Comparison of ENCODE assay signal across 2 cellular contexts in the genomic region with DNA sequence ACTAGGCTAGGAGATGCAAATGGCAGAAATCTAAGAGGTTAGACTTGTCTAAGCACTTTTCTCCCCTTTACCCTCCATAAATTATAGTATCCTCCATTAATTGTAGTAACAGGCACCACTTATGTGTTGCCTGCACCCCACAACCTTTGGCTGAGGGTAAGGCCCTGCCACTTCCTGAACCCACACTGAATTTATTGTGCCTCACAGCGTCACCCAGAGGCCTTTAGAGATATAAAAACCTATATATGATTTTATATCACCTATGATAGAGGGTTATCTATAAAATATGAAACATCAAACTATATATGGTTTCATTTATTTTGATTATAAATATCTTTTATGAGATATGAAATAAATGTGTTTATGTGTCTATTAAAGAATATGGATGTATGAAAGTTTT.
TF ChIP-seq lines count a peak whose summit lies in the region.

No MANE protein-coding gene starts in this region.

TF ChIP-seq in GM12878, 131 proteins besides CTCF, POLR2A, EP300 and RAD21:
- TF ChIP-seq MTA2 (IDR thresholded peaks at IDR 0.05; ENCODE audit: low read depth) (no peak), RAD51 (IDR thresholded peaks at IDR 0.05) (no peak), EZH2 (IDR thresholded peaks at IDR 0.05; ENCODE audit: borderline replicate concordance, control insufficient read depth, low read depth, low read length) (no peak), TCF3 (IDR thresholded peaks at IDR 0.05; ENCODE audit: borderline replicate concordance, insufficient read depth, low read depth, low read length) (no peak), POU2F2 (IDR thresholded peaks at IDR 0.05; ENCODE audit: borderline replicate concordance, low read depth, low read length) (no peak), LARP7 (IDR thresholded peaks at IDR 0.05) (no peak), PAX5 (IDR thresholded peaks at IDR 0.05; ENCODE audit: borderline replicate concordance, low read depth, low read length) (no peak), SIN3A (IDR thresholded peaks at IDR 0.05; ENCODE audit: low read depth, low read length) (no peak), JUND (IDR thresholded peaks at IDR 0.05; ENCODE audit: low read depth, low read length) (no peak), CBFB (IDR thresholded peaks at IDR 0.05; ENCODE audit: low read depth) (no peak)
- TF ChIP-seq, protein P1, sequence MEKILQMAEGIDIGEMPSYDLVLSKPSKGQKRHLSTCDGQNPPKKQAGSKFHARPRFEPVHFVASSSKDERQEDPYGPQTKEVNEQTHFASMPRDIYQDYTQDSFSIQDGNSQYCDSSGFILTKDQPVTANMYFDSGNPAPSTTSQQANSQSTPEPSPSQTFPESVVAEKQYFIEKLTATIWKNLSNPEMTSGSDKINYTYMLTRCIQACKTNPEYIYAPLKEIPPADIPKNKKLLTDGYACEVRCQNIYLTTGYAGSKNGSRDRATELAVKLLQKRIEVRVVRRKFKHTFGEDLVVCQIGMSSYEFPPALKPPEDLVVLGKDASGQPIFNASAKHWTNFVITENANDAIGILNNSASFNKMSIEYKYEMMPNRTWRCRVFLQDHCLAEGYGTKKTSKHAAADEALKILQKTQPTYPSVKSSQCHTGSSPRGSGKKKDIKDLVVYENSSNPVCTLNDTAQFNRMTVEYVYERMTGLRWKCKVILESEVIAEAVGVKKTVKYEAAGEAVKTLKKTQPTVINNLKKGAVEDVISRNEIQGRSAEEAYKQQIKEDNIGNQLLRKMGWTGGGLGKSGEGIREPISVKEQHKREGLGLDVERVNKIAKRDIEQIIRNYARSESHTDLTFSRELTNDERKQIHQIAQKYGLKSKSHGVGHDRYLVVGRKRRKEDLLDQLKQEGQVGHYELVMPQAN (conservative IDR thresholded peaks at IDR 0.05): no peak
- TF ChIP-seq, protein P2, sequence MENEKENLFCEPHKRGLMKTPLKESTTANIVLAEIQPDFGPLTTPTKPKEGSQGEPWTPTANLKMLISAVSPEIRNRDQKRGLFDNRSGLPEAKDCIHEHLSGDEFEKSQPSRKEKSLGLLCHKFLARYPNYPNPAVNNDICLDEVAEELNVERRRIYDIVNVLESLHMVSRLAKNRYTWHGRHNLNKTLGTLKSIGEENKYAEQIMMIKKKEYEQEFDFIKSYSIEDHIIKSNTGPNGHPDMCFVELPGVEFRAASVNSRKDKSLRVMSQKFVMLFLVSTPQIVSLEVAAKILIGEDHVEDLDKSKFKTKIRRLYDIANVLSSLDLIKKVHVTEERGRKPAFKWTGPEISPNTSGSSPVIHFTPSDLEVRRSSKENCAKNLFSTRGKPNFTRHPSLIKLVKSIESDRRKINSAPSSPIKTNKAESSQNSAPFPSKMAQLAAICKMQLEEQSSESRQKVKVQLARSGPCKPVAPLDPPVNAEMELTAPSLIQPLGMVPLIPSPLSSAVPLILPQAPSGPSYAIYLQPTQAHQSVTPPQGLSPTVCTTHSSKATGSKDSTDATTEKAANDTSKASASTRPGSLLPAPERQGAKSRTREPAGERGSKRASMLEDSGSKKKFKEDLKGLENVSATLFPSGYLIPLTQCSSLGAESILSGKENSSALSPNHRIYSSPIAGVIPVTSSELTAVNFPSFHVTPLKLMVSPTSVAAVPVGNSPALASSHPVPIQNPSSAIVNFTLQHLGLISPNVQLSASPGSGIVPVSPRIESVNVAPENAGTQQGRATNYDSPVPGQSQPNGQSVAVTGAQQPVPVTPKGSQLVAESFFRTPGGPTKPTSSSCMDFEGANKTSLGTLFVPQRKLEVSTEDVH (IDR thresholded peaks at IDR 0.05; ENCODE audit: low read depth, partially characterized antibody): no peak
- TF ChIP-seq, protein P3, sequence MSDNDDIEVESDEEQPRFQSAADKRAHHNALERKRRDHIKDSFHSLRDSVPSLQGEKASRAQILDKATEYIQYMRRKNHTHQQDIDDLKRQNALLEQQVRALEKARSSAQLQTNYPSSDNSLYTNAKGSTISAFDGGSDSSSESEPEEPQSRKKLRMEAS (IDR thresholded peaks at IDR 0.05; ENCODE audit: low read depth, low read length): no peak
- TF ChIP-seq, protein P4, sequence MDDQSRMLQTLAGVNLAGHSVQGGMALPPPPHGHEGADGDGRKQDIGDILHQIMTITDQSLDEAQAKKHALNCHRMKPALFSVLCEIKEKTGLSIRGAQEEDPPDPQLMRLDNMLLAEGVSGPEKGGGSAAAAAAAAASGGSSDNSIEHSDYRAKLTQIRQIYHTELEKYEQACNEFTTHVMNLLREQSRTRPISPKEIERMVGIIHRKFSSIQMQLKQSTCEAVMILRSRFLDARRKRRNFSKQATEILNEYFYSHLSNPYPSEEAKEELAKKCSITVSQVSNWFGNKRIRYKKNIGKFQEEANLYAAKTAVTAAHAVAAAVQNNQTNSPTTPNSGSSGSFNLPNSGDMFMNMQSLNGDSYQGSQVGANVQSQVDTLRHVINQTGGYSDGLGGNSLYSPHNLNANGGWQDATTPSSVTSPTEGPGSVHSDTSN (IDR thresholded peaks at IDR 0.05; ENCODE audit: insufficient replicate concordance, low read depth, low read length): no peak

TF ChIP-seq in GM12891, 5 proteins besides CTCF, POLR2A, EP300 and RAD21:
- TF ChIP-seq POU2F2 (IDR thresholded peaks at IDR 0.05; ENCODE audit: low read depth, low read length) (no peak), SPI1 (IDR thresholded peaks at IDR 0.05; ENCODE audit: low read depth, low read length) (no peak), POLR2AphosphoS5 (IDR thresholded peaks at IDR 0.05; ENCODE audit: low read depth, low read length) (no peak), TAF1 (IDR thresholded peaks at IDR 0.05; ENCODE audit: low read depth, low read length) (no peak), PAX5 (IDR thresholded peaks at IDR 0.05; ENCODE audit: insufficient read depth, low read length, severe bottlenecking) (no peak)
